Comparison of ENCODE assay signal across 2 cellular contexts in genomic region chr2:207898354-207898695, GRCh38.
TF ChIP-seq lines count a peak whose summit lies in the region.

No MANE protein-coding gene starts in this region.

TF ChIP-seq in GM23338, 12 proteins besides CTCF, POLR2A, EP300 and RAD21 (continued from another document):
- no peak for TF ChIP-seq ZNF462 (CRISPR knock-in tag; IDR thresholded peaks at IDR 0.05)
- no peak for TF ChIP-seq POLR2AphosphoS5 (IDR thresholded peaks at IDR 0.05; ENCODE audit: low read depth)
- no peak for TF ChIP-seq STAT1 (IDR thresholded peaks at IDR 0.05; ENCODE audit: unreplicated experiment)
- TF ChIP-seq ZNF114 (CRISPR knock-in tag; IDR thresholded peaks at IDR 0.05), result no peak
- TF ChIP-seq EZH2phosphoT487 (IDR thresholded peaks at IDR 0.05; ENCODE audit: unreplicated experiment), result no peak
- TF ChIP-seq, protein P1, sequence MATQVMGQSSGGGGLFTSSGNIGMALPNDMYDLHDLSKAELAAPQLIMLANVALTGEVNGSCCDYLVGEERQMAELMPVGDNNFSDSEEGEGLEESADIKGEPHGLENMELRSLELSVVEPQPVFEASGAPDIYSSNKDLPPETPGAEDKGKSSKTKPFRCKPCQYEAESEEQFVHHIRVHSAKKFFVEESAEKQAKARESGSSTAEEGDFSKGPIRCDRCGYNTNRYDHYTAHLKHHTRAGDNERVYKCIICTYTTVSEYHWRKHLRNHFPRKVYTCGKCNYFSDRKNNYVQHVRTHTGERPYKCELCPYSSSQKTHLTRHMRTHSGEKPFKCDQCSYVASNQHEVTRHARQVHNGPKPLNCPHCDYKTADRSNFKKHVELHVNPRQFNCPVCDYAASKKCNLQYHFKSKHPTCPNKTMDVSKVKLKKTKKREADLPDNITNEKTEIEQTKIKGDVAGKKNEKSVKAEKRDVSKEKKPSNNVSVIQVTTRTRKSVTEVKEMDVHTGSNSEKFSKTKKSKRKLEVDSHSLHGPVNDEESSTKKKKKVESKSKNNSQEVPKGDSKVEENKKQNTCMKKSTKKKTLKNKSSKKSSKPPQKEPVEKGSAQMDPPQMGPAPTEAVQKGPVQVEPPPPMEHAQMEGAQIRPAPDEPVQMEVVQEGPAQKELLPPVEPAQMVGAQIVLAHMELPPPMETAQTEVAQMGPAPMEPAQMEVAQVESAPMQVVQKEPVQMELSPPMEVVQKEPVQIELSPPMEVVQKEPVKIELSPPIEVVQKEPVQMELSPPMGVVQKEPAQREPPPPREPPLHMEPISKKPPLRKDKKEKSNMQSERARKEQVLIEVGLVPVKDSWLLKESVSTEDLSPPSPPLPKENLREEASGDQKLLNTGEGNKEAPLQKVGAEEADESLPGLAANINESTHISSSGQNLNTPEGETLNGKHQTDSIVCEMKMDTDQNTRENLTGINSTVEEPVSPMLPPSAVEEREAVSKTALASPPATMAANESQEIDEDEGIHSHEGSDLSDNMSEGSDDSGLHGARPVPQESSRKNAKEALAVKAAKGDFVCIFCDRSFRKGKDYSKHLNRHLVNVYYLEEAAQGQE (IDR thresholded peaks at IDR 0.05; ENCODE audit: unreplicated experiment), result no peak
TF ChIP-seq in GM23338: peak in this region for 0.

TF ChIP-seq in HepG2, 621 proteins besides CTCF, POLR2A, EP300 and RAD21 (continued from another document and continues in another):
- peak; percentile 58 for TF ChIP-seq ZEB1 (IDR thresholded peaks at IDR 0.05; ENCODE audit: insufficient replicate concordance, low read depth)
- TF ChIP-seq PAX8 (CRISPR knock-in tag; IDR thresholded peaks at IDR 0.05; ENCODE audit: borderline replicate concordance), result no peak
- no peak for TF ChIP-seq U2AF2 (IDR thresholded peaks at IDR 0.05; ENCODE audit: low read depth, low read length)
- TF ChIP-seq GABPA (IDR thresholded peaks at IDR 0.05; ENCODE audit: low read depth, low read length), result no peak
- no peak for TF ChIP-seq GABPA (CRISPR knock-in tag; IDR thresholded peaks at IDR 0.05; ENCODE audit: low read depth)
- TF ChIP-seq MTF1 (CRISPR knock-in tag; IDR thresholded peaks at IDR 0.05), result no peak
- no peak; the same call in 1 of the 2 replicates for TF ChIP-seq TFE3 (CRISPR knock-in tag; IDR thresholded peaks at IDR 0.05)
- no peak for TF ChIP-seq SIN3A (IDR thresholded peaks at IDR 0.05; ENCODE audit: borderline replicate concordance, low read depth, low read length)
- no peak for TF ChIP-seq SETDB1 (CRISPR knock-in tag; IDR thresholded peaks at IDR 0.05; ENCODE audit: borderline replicate concordance)
- TF ChIP-seq ZNF280D (CRISPR knock-in tag; IDR thresholded peaks at IDR 0.05), result no peak; the same call in 1 of the 2 replicates
- no peak for TF ChIP-seq SRSF1 (optimal IDR thresholded peaks at IDR 0.05; ENCODE audit: low read depth, low read length)
- no peak for TF ChIP-seq PRDM4 (CRISPR knock-in tag; IDR thresholded peaks at IDR 0.05; ENCODE audit: borderline replicate concordance)
- TF ChIP-seq ZNF260 (CRISPR knock-in tag; IDR thresholded peaks at IDR 0.05; ENCODE audit: borderline replicate concordance, low read depth), result no peak
- TF ChIP-seq NFE2L2 (IDR thresholded peaks at IDR 0.05; ENCODE audit: low read length), result no peak
- no peak for TF ChIP-seq NCOR1 (IDR thresholded peaks at IDR 0.05; ENCODE audit: borderline replicate concordance, low read length)
- TF ChIP-seq HIVEP1 (CRISPR knock-in tag; IDR thresholded peaks at IDR 0.05), result 0 out of 2 replicates have a peak, but pooled peaks have one; percentile 34
- TF ChIP-seq ZNF556 (CRISPR knock-in tag; IDR thresholded peaks at IDR 0.05; ENCODE audit: borderline replicate concordance), result 0 out of 2 replicates have a peak, but pooled peaks have one; percentile 4
- TF ChIP-seq ZMYM4 (CRISPR knock-in tag; IDR thresholded peaks at IDR 0.05), result no peak; the same call in 1 of the 2 replicates
- no peak for TF ChIP-seq CCAR2 (optimal IDR thresholded peaks at IDR 0.05; ENCODE audit: low read depth, low read length)
- peak; percentile 69 for TF ChIP-seq ZNF687 (CRISPR knock-in tag; IDR thresholded peaks at IDR 0.05)
- TF ChIP-seq ZBTB38 (CRISPR knock-in tag; IDR thresholded peaks at IDR 0.05), result peak; percentile 73
- no peak for TF ChIP-seq ATAD3A (CRISPR knock-in tag; IDR thresholded peaks at IDR 0.05)
- TF ChIP-seq ZNF329 (CRISPR knock-in tag; IDR thresholded peaks at IDR 0.05; ENCODE audit: low read depth), result no peak
- no peak for TF ChIP-seq RFXAP (CRISPR knock-in tag; IDR thresholded peaks at IDR 0.05; ENCODE audit: borderline replicate concordance)
- 0 out of 2 replicates have a peak, but pooled peaks have one; percentile 32 for TF ChIP-seq ZFX (CRISPR knock-in tag; IDR thresholded peaks at IDR 0.05; ENCODE audit: low read depth)
- TF ChIP-seq DRAP1 (CRISPR knock-in tag; IDR thresholded peaks at IDR 0.05), result no peak
- no peak for TF ChIP-seq KDM5A (IDR thresholded peaks at IDR 0.05; ENCODE audit: borderline replicate concordance, low read length)
- TF ChIP-seq ATF2 (CRISPR knock-in tag; IDR thresholded peaks at IDR 0.05), result 0 out of 2 replicates have a peak, but pooled peaks have one; percentile 9
- no peak for TF ChIP-seq MAFG (CRISPR knock-in tag; IDR thresholded peaks at IDR 0.05)
- no peak for TF ChIP-seq EZH2 (conservative IDR thresholded peaks at IDR 0.05; ENCODE audit: low read depth, low read length)
- 0 out of 2 replicates have a peak, but pooled peaks have one; percentile 2 for TF ChIP-seq SMAD3 (CRISPR knock-in tag; IDR thresholded peaks at IDR 0.05)
- TF ChIP-seq ZNF253 (CRISPR knock-in tag; IDR thresholded peaks at IDR 0.05; ENCODE audit: borderline replicate concordance), result no peak
- no peak for TF ChIP-seq ZIK1 (CRISPR knock-in tag; IDR thresholded peaks at IDR 0.05; ENCODE audit: borderline replicate concordance, low read depth)
- no peak for TF ChIP-seq TAF15 (IDR thresholded peaks at IDR 0.05; ENCODE audit: low read depth, low read length, poor library complexity, severe bottlenecking)
- TF ChIP-seq ZNF619 (CRISPR knock-in tag; IDR thresholded peaks at IDR 0.05), result 0 out of 2 replicates have a peak, but pooled peaks have one; percentile 16
- 0 out of 2 replicates have a peak, but pooled peaks have one; percentile 57 for TF ChIP-seq ETV6 (CRISPR knock-in tag; conservative IDR thresholded peaks at IDR 0.05)
- no peak for TF ChIP-seq FOSL2 (CRISPR knock-in tag; IDR thresholded peaks at IDR 0.05)
- TF ChIP-seq SSRP1 (CRISPR knock-in tag; IDR thresholded peaks at IDR 0.05), result 0 out of 2 replicates have a peak, but pooled peaks have one; percentile 49
- TF ChIP-seq ZNF788 (CRISPR knock-in tag; IDR thresholded peaks at IDR 0.05; ENCODE audit: borderline replicate concordance), result 0 out of 2 replicates have a peak, but pooled peaks have one; percentile 39
- peak; percentile 2; the same call in 1 of the 2 replicates for TF ChIP-seq ZNF350 (CRISPR knock-in tag; IDR thresholded peaks at IDR 0.05; ENCODE audit: borderline replicate concordance, low read depth)
- TF ChIP-seq, protein P2, sequence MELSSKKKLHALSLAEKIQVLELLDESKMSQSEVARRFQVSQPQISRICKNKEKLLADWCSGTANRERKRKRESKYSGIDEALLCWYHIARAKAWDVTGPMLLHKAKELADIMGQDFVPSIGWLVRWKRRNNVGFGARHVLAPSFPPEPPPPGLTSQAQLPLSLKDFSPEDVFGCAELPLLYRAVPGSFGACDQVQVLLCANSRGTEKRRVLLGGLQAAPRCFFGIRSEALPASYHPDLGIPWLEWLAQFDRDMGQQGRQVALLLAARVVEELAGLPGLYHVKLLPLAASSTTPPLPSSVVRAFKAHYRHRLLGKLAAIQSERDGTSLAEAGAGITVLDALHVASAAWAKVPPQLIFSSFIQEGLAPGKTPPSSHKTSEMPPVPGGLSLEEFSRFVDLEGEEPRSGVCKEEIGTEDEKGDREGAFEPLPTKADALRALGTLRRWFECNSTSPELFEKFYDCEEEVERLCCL (CRISPR knock-in tag; IDR thresholded peaks at IDR 0.05; ENCODE audit: borderline replicate concordance), result no peak
- TF ChIP-seq ZNF30 (CRISPR knock-in tag; IDR thresholded peaks at IDR 0.05), result 0 out of 2 replicates have a peak, but pooled peaks have one; percentile 51
